Comparison of ENCODE assay signal across 10 cellular contexts in the genomic region with DNA sequence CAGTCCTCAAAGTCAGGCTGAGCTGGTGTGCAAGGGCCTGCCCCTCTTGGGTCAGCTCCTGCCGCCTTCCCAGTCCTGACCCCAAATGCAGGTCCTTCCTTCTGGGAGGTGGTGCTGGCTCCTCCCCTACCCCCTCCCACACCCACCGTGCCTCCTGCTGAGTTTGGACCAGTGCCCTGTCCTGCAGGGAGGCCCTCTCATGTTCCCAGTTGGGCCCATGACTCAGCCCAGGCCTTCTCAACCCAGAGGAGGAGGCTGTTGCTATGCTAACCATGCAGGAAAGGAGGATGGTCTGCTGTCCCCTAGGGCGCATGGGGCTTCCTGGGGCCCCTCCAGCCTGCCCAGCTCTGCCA. TPM values are rescaled to one million over a fixed set of nuclear protein-coding genes. Genes with fewer than 3 reads are reported as not detected.
DNase-seq lines count a peak whose midpoint lies in the region; ATAC-seq, FAIRE-seq and TF ChIP-seq lines count a peak whose summit lies in the region.
"Had no signal": no experiment of that assay in that cellular context is flagged by ENCODE, and none has a peak within 500 bp of the region (broad histone marks: within the 10 kb centered on the region; RNA-seq: fewer than 3 reads in every experiment).

No MANE protein-coding gene starts in this region.

- FAIRE-seq in frontal cortex (lab: Jason Lieb, UNC): no peak

- no peak overlapping the region for H3K9ac ChIP-seq in SK-N-SH

- CTCF ChIA-PET in SK-N-SH (lab: Yijun Ruan, JAX): interaction anchor here (1.0 to 2.1 kb wide), 2 partner anchors 16 to 37 kb away, joined by 3 to 10 read pairs; no protein-coding TSS in a partner anchor

- H2AFZ ChIP-seq in SK-N-SH (ENCODE audit: low read depth): no peak overlapping the region

- TF ChIP-seq EP300 in SK-N-SH (IDR thresholded peaks at IDR 0.05; ENCODE audit: borderline replicate concordance in 1 of 2, low read depth in 1 of 2, low read length in 1 of 2): no peak; a peak in 1 of 4 replicates

- peaks cover 3% of the 10 kb centered on the region for H3F3A ChIP-seq in SK-N-SH (replicated peaks; ENCODE audit: insufficient read depth)

- peak overlapping the region; percentile 13; the same call in 1 of the 2 replicates for H3K4me2 ChIP-seq in SK-N-SH

- DNase-seq in left cardiac atrium: peak; percentile 57
- no peak for DNase-seq in Right ventricle myocardium superior
- peak; percentile 36 for DNase-seq in SK-N-SH
- no peak for DNase-seq in foreskin keratinocyte
- DNase-seq in NCI-H748 treated with DMSO at 0.1 percent for 48 hours (lab: John Stamatoyannopoulos, UW): no peak
- no peak for DNase-seq in frontal cortex (ENCODE audit: low spot score in 2 of 2)
- no peak for DNase-seq in mucosa of gallbladder (ENCODE audit: low spot score)
- DNase-seq: activated T-cell treated with anti-CD3 and anti-CD28 coated beads, Interleukin-2, amount 50 U/mL, for 72 hours had no signal

- H3K36me3 ChIP-seq in SK-N-SH (replicated peaks in 1 of 2; ENCODE audit: control insufficient read depth in 1 of 2, insufficient read depth in 2 of 2, low read length in 1 of 2): no peaks in the 10 kb centered on the region

- H4K20me1 ChIP-seq in SK-N-SH (ENCODE audit: insufficient read depth): no peaks in the 10 kb centered on the region

- no peaks in the 10 kb centered on the region for H3K9me2 ChIP-seq in SK-N-SH

- no peak overlapping the region for H3K4me3 ChIP-seq in SK-N-SH (ENCODE audit: low read depth in 2 of 2, low read length in 1 of 2)
- H3K4me3 ChIP-seq: SK-N-MC had no signal

- WGBS in SK-N-SH (ENCODE audit: low lambda C conversion rate): 28% methylated on average over 2 of the region's 3 CpGs

- peak in 1 of 2 donors; percentile 76 for ATAC-seq in left cardiac atrium
- no peak for ATAC-seq in Right ventricle myocardium superior (ENCODE audit: poor library complexity)
- peak; percentile 30 for ATAC-seq in foreskin keratinocyte
- no peak for ATAC-seq in GM21737 (IDR thresholded peaks at IDR 0.05; ENCODE audit: unreplicated experiment)
- ATAC-seq: activated T-cell treated with anti-CD3 and anti-CD28 coated beads, Interleukin-2, amount 50 U/mL, for 72 hours had no signal

- H3K27me3 ChIP-seq in SK-N-SH (ENCODE audit: insufficient read depth) (no peaks in the 10 kb centered on the region), foreskin keratinocyte (no peaks in the 10 kb centered on the region)

- intact Hi-C loops in left cardiac atrium (cut with DNase I): no loop called here
- intact Hi-C loops in Right ventricle myocardium superior (cut with DNase I): no loop called here

- no peak for TF ChIP-seq RAD21 in SK-N-SH (IDR thresholded peaks at IDR 0.05; ENCODE audit: low read length)

- H3K79me2 ChIP-seq in SK-N-SH (ENCODE audit: insufficient read depth): no peaks in the 10 kb centered on the region

- POLR2A ChIA-PET in SK-N-SH (lab: Yijun Ruan, JAX): no interaction called here

- no peaks in the 10 kb centered on the region for H3K9me3 ChIP-seq in SK-N-SH

- H3K4me1 ChIP-seq in SK-N-SH (ENCODE audit: control insufficient read depth in 1 of 2, insufficient read depth in 2 of 2, low read depth in 1 of 2, low read length in 1 of 2) (peaks cover 19 to 25% of the 10 kb centered on the region in 2 experiments; a peak in 3 of 4 replicates), foreskin keratinocyte (no peaks in the 10 kb centered on the region)

- no peak for TF ChIP-seq CTCF in SK-N-SH (IDR thresholded peaks at IDR 0.05)
- TF ChIP-seq CTCF in foreskin keratinocyte (conservative IDR thresholded peaks at IDR 0.05): no peak

- H3K27ac ChIP-seq in SK-N-SH (ENCODE audit: low read depth in 2 of 2, low read length in 1 of 2) (peak overlapping the region in 1 of 2 experiments; percentile 15; a peak in 1 of 4 replicates), foreskin keratinocyte (no peak overlapping the region)
- H3K27ac ChIP-seq: SK-N-MC had no signal

TF ChIP-seq in SK-N-SH, 30 proteins besides CTCF, POLR2A, EP300 and RAD21 (continues in another document):
- no peak for TF ChIP-seq JUND (IDR thresholded peaks at IDR 0.05)
- no peak for TF ChIP-seq CHD2 (IDR thresholded peaks at IDR 0.05; ENCODE audit: low read length, partially characterized antibody)
- no peak for TF ChIP-seq FOXM1 (IDR thresholded peaks at IDR 0.05; ENCODE audit: low read depth)
- TF ChIP-seq FOXJ3 (CRISPR knock-in tag; IDR thresholded peaks at IDR 0.05): no peak
- TF ChIP-seq, protein P1, sequence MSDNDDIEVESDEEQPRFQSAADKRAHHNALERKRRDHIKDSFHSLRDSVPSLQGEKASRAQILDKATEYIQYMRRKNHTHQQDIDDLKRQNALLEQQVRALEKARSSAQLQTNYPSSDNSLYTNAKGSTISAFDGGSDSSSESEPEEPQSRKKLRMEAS (IDR thresholded peaks at IDR 0.05; ENCODE audit: low read depth): no peak
- no peak for TF ChIP-seq EZH2phosphoT487 (IDR thresholded peaks at IDR 0.05; ENCODE audit: borderline replicate concordance, low read depth)
- TF ChIP-seq, protein P2, sequence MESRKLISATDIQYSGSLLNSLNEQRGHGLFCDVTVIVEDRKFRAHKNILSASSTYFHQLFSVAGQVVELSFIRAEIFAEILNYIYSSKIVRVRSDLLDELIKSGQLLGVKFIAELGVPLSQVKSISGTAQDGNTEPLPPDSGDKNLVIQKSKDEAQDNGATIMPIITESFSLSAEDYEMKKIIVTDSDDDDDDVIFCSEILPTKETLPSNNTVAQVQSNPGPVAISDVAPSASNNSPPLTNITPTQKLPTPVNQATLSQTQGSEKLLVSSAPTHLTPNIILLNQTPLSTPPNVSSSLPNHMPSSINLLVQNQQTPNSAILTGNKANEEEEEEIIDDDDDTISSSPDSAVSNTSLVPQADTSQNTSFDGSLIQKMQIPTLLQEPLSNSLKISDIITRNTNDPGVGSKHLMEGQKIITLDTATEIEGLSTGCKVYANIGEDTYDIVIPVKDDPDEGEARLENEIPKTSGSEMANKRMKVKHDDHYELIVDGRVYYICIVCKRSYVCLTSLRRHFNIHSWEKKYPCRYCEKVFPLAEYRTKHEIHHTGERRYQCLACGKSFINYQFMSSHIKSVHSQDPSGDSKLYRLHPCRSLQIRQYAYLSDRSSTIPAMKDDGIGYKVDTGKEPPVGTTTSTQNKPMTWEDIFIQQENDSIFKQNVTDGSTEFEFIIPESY (IDR thresholded peaks at IDR 0.05; ENCODE audit: borderline replicate concordance, low read depth): no peak
- peak; percentile 41; the same call in 1 of the 2 replicates for TF ChIP-seq TCF12 (IDR thresholded peaks at IDR 0.05)
- no peak for TF ChIP-seq MXI1 (IDR thresholded peaks at IDR 0.05; ENCODE audit: low read depth, low read length)
- TF ChIP-seq GABPA (IDR thresholded peaks at IDR 0.05; ENCODE audit: low read depth): no peak
- no peak for TF ChIP-seq TEAD4 (IDR thresholded peaks at IDR 0.05; ENCODE audit: borderline replicate concordance, insufficient read depth)
- TF ChIP-seq MEF2A (IDR thresholded peaks at IDR 0.05; ENCODE audit: borderline replicate concordance, low read depth): 0 out of 2 replicates have a peak, but pooled peaks have one; percentile 31
- TF ChIP-seq, protein P3, sequence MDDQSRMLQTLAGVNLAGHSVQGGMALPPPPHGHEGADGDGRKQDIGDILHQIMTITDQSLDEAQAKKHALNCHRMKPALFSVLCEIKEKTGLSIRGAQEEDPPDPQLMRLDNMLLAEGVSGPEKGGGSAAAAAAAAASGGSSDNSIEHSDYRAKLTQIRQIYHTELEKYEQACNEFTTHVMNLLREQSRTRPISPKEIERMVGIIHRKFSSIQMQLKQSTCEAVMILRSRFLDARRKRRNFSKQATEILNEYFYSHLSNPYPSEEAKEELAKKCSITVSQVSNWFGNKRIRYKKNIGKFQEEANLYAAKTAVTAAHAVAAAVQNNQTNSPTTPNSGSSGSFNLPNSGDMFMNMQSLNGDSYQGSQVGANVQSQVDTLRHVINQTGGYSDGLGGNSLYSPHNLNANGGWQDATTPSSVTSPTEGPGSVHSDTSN (IDR thresholded peaks at IDR 0.05): no peak
- TF ChIP-seq ELF1 (IDR thresholded peaks at IDR 0.05): no peak
- TF ChIP-seq, protein P4, sequence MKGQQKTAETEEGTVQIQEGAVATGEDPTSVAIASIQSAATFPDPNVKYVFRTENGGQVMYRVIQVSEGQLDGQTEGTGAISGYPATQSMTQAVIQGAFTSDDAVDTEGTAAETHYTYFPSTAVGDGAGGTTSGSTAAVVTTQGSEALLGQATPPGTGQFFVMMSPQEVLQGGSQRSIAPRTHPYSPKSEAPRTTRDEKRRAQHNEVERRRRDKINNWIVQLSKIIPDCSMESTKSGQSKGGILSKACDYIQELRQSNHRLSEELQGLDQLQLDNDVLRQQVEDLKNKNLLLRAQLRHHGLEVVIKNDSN (IDR thresholded peaks at IDR 0.05; ENCODE audit: borderline replicate concordance, low read depth): no peak

RNA-seq across cellular contexts. Expression of a gene that starts 4.4 kb away (rescaled TPM):
- total RNA-seq in left cardiac atrium (1 to 10 TPM; 5.2 to 8.1 TPM), Right ventricle myocardium superior (5.0 TPM), foreskin keratinocyte (2.3 TPM in 2 replicates), frontal cortex (0.41 TPM), mucosa of gallbladder (10.3 TPM)
- polyA plus RNA-seq in SK-N-SH (2012; rRNA removed) (2.9 and 3.1 TPM in 2 replicates), foreskin keratinocyte (1.8 and 1.9 TPM in 2 replicates)
- polyA plus RNA-seq in SK-N-SH (2012; cell fraction: cytosol; rRNA removed): 1.4 and 2.2 TPM in 2 replicates
- 1.7 TPM in 2 replicates for polyA plus RNA-seq in SK-N-SH (2012; cell fraction: nucleus; rRNA removed)

RNA-seq across cellular contexts. Expression of a gene that starts 9.8 kb away (rescaled TPM):
- total RNA-seq in left cardiac atrium: 100 to 1,000 TPM; 113 to 127 TPM
- 120 TPM for total RNA-seq in Right ventricle myocardium superior
- polyA plus RNA-seq in SK-N-SH (2012; rRNA removed): 185 and 198 TPM in 2 replicates
- polyA plus RNA-seq in SK-N-SH (2012; cell fraction: cytosol; rRNA removed): 99.2 and 137 TPM in 2 replicates
- polyA plus RNA-seq in SK-N-SH (2012; cell fraction: nucleus; rRNA removed): 365 and 420 TPM in 2 replicates
- total RNA-seq in foreskin keratinocyte: 147 and 156 TPM in 2 replicates
- 113 and 123 TPM in 2 replicates for polyA plus RNA-seq in foreskin keratinocyte
- 130 TPM for total RNA-seq in frontal cortex
- total RNA-seq in mucosa of gallbladder: 166 TPM

RNA-seq across cellular contexts. Expression of a gene that starts 52.4 kb away (rescaled TPM):
- total RNA-seq in left cardiac atrium: 10 to 100 TPM; 67.6 to 68.7 TPM
- 60.7 TPM for total RNA-seq in Right ventricle myocardium superior
- 122 and 137 TPM in 2 replicates for polyA plus RNA-seq in SK-N-SH (2012; rRNA removed)
- 57.2 and 97.8 TPM in 2 replicates for polyA plus RNA-seq in SK-N-SH (2012; cell fraction: cytosol; rRNA removed)
- polyA plus RNA-seq in SK-N-SH (2012; cell fraction: nucleus; rRNA removed): 109 and 142 TPM in 2 replicates
- 110 and 114 TPM in 2 replicates for total RNA-seq in foreskin keratinocyte
- 182 and 190 TPM in 2 replicates for polyA plus RNA-seq in foreskin keratinocyte
- total RNA-seq in frontal cortex: 20.4 TPM
- total RNA-seq in mucosa of gallbladder: 80.6 TPM

RNA-seq across cellular contexts. Expression of a gene that starts 59.8 kb away (rescaled TPM):
- total RNA-seq in left cardiac atrium (10 to 100 TPM; 12.4 to 17.2 TPM), Right ventricle myocardium superior (9.5 TPM), foreskin keratinocyte (35.1 and 37.3 TPM in 2 replicates), frontal cortex (18.3 TPM), mucosa of gallbladder (95.6 TPM)
- polyA plus RNA-seq in SK-N-SH (2012; rRNA removed) (7.7 and 11.0 TPM in 2 replicates), foreskin keratinocyte (16.9 and 17.0 TPM in 2 replicates)
- polyA plus RNA-seq in SK-N-SH (2012; cell fraction: cytosol; rRNA removed): 3.9 and 5.9 TPM in 2 replicates
- polyA plus RNA-seq in SK-N-SH (2012; cell fraction: nucleus; rRNA removed): 52.8 and 69.2 TPM in 2 replicates

Comparison
In these comparisons a context has a peak if more than half of its experiments do, and no peak if none do; other contexts are left out.
1. DNase-seq: peak in left cardiac atrium (single experiment) and SK-N-SH (single experiment); none in Right ventricle myocardium superior (single experiment), foreskin keratinocyte (0 of 2), NCI-H748 treated with DMSO at 0.1 percent for 48 hours (single experiment), frontal cortex (0 of 2) and mucosa of gallbladder (single experiment).